11 cellular contexts compared by ENCODE assay signal in genomic region chr1:157597959-157598667, GRCh38. TPM values are rescaled to one million over a fixed set of nuclear protein-coding genes. Genes with fewer than 3 reads are reported as not detected.
DNase-seq lines count a peak whose midpoint lies in the region; ATAC-seq and TF ChIP-seq lines count a peak whose summit lies in the region.
"Had no signal": no experiment of that assay in that cellular context is flagged by ENCODE, and none has a peak within 500 bp of the region (broad histone marks: within the 10 kb centered on the region; RNA-seq: fewer than 3 reads in every experiment).

FCRL4 (minus strand) TSS chr1:157598085; CDS start chr1:157597944, 141 bp downstream.

- ATAC-seq in GM19324 (IDR thresholded peaks at IDR 0.05; ENCODE audit: low FRiP score, unreplicated experiment) = peak; percentile 46
- peak; percentile 77 for ATAC-seq in HG02938 (IDR thresholded peaks at IDR 0.05; ENCODE audit: unreplicated experiment)
- no peak for ATAC-seq in body of pancreas
- ATAC-seq: T-helper 17 cell had no signal

- peak within 1 kb of the TSS; percentile 55 for H3K4me3 ChIP-seq in GM08714 (ENCODE audit: low read length)
- no peak within 1 kb of the TSS for H3K4me3 ChIP-seq in body of pancreas

- H3K36me3 ChIP-seq in body of pancreas (replicated peaks in 1 of 2; ENCODE audit: insufficient read depth in 1 of 2, low read depth in 2 of 2) = no peaks in the 10 kb centered on the region

- H3K27me3 ChIP-seq in body of pancreas = no peaks in the 10 kb centered on the region

- no peak within 1 kb of the TSS for H3K27ac ChIP-seq in body of pancreas

- DNase-seq in NOMO-1 treated with DMSO at 0.1 percent for 48 hours (lab: John Stamatoyannopoulos, UW; ENCODE audit: unreplicated experiment) (peak; percentile 80), NCI-H345 treated with DMSO at 0.1 percent for 48 hours (lab: John Stamatoyannopoulos, UW; ENCODE audit: unreplicated experiment) (no peak), body of pancreas (no peak), amygdala (lab: John Stamatoyannopoulos, UW) (no peak)
- no peak for DNase-seq in stimulated activated CD4-positive, alpha-beta T cell treated with anti-CD3 and anti-CD28 coated beads, Interleukin-4, amount 100 ng/mL, for 4 hours
- DNase-seq: T-helper 17 cell had no signal

- intact Hi-C loops in body of pancreas (cut with DNase I) = no loop called here

- no peak for TF ChIP-seq CTCF in body of pancreas (IDR thresholded peaks at IDR 0.05)

- WGBS in body of pancreas, 2 donors = 64 to 77% methylated on average over 2 of the region's 2 CpGs

- no peak for TF ChIP-seq POLR2A in body of pancreas (IDR thresholded peaks at IDR 0.05)

- H3K4me1 ChIP-seq in body of pancreas = no peaks in the 10 kb centered on the region

- H3K9me3 ChIP-seq in body of pancreas = no peaks in the 10 kb centered on the region

RNA-seq across cellular contexts. Expression of gene FCRL4, which starts in this region (rescaled TPM):
- not detected for total RNA-seq in body of pancreas
- total RNA-seq: NCI-H460, skeletal muscle tissue, T-helper 17 cell had no signal
